ENCODE assay signal across 8 cellular contexts in genomic region chr18:61893971-61894750, GRCh38. TPM values are rescaled to one million over a fixed set of nuclear protein-coding genes. Genes with fewer than 3 reads are reported as not detected.
A peak's percentile ranks its signal among the peaks of the same experiment; 100 is the strongest.
DNase-seq lines count a peak whose midpoint lies in the region; ATAC-seq and TF ChIP-seq lines count a peak whose summit lies in the region.

No MANE protein-coding gene starts in this region.

- H3K36me3 Mint-ChIP-seq in progenitor cell of endocrine pancreas (ENCODE audit: insufficient read depth): peaks cover 15% of the 10 kb centered on the region

- H3K4me3 ChIP-seq in Jurkat, Clone E6-1 (ENCODE audit: low read length): peak overlapping the region; percentile 49
- H3K4me3 ChIP-seq in right atrium auricular region: peak overlapping the region; percentile 83 to 91

- H3K27me3 ChIP-seq in right atrium auricular region: no peaks in the 10 kb centered on the region

- peak; percentile 95 for DNase-seq in DMS53 (lab: John Stamatoyannopoulos, UW)
- no peak for DNase-seq in Jurkat, Clone E6-1 (ENCODE audit: low read depth, low spot score)
- peak; percentile 23 for DNase-seq in SKM-1 treated with dmso at 0.1 percent for 144 hours (lab: John Stamatoyannopoulos, UW; ENCODE audit: unreplicated experiment)
- DNase-seq in amniotic stem cell (lab: John Stamatoyannopoulos, UW): peak; percentile 15
- peak; percentile 72 for DNase-seq in right atrium auricular region (ENCODE audit: low spot score)
- DNase-seq in progenitor cell of endocrine pancreas (ENCODE audit: low spot score, unreplicated experiment): peak; percentile 72
- peak; percentile 90 for DNase-seq in ureter (ENCODE audit: low spot score)

- ATAC-seq in GM21576 (IDR thresholded peaks at IDR 0.05; ENCODE audit: unreplicated experiment): peak; percentile 80

- H3K27ac ChIP-seq in right atrium auricular region: peak overlapping the region; percentile 86 to 90

- H3K4me1 Mint-ChIP-seq in progenitor cell of endocrine pancreas (ENCODE audit: low read depth): peaks cover 31% of the 10 kb centered on the region

- peak overlapping the region; percentile 95 for H3K4me3 Mint-ChIP-seq in progenitor cell of endocrine pancreas (ENCODE audit: low read depth)

- no peaks in the 10 kb centered on the region for H3K9me3 Mint-ChIP-seq in progenitor cell of endocrine pancreas (ENCODE audit: low read depth)

- no peaks in the 10 kb centered on the region for H3K36me3 ChIP-seq in right atrium auricular region

- H3K9me3 ChIP-seq in right atrium auricular region: no peaks in the 10 kb centered on the region

- TF ChIP-seq CTCF in right atrium auricular region (IDR thresholded peaks at IDR 0.05): peak; percentile 18 to 58
- peak; percentile 13 for TF ChIP-seq CTCF in progenitor cell of endocrine pancreas (IDR thresholded peaks at IDR 0.05; ENCODE audit: unreplicated experiment)

- H3K27me3 Mint-ChIP-seq in progenitor cell of endocrine pancreas: no peaks in the 10 kb centered on the region

- peak overlapping the region; percentile 91 for H3K27ac Mint-ChIP-seq in progenitor cell of endocrine pancreas

- H3K4me1 ChIP-seq in right atrium auricular region: peaks cover 0 to 19% of the 10 kb centered on the region in 2 donors

RNA-seq across cellular contexts. Expression of gene RNF152, which starts 1.4 kb away (rescaled TPM):
- not detected for polyA plus RNA-seq in Jurkat, Clone E6-1 (2012; ENCODE audit: insufficient read depth, insufficient read length)
- 10 to 100 TPM in 1 of 2 donors, 1 to 10 TPM in 1; 7.7 to 11.3 TPM for total RNA-seq in right atrium auricular region
- total RNA-seq in progenitor cell of endocrine pancreas: 32.0 and 33.4 TPM in 2 replicates
- total RNA-seq in ureter: 52.9 TPM
